Comparison of ENCODE assay signal across 1 cellular context in genomic region chr20:24100370-24101011, GRCh38.
TF ChIP-seq lines count a peak whose summit lies in the region.

No MANE protein-coding gene starts in this region.

TF ChIP-seq in GM23338, 12 proteins besides CTCF, POLR2A, EP300 and RAD21 (continued from another document):
- TF ChIP-seq ETS1 (IDR thresholded peaks at IDR 0.05): no peak
- no peak for TF ChIP-seq EZH2 (IDR thresholded peaks at IDR 0.05; ENCODE audit: low read depth, unreplicated experiment)
- no peak for TF ChIP-seq NANOG (IDR thresholded peaks at IDR 0.05; ENCODE audit: borderline replicate concordance)
- TF ChIP-seq ZNF462 (CRISPR knock-in tag; IDR thresholded peaks at IDR 0.05): no peak
- TF ChIP-seq JUNB (IDR thresholded peaks at IDR 0.05; ENCODE audit: unreplicated experiment): no peak
